12 cellular contexts compared by ENCODE assay signal in genomic region chr4:155529197-155529596, GRCh38.
DNase-seq lines count a peak whose midpoint lies in the region; ATAC-seq, FAIRE-seq and TF ChIP-seq lines count a peak whose summit lies in the region.
"Had no signal": no experiment of that assay in that cellular context is flagged by ENCODE, and none has a peak within 500 bp of the region (broad histone marks: within the 10 kb centered on the region; RNA-seq: fewer than 3 reads in every experiment).

No MANE protein-coding gene starts in this region.

- no peak for FAIRE-seq in RCC 7860 (lab: Jason Lieb, UNC)
- FAIRE-seq: K562 had no signal

- peak; percentile 62 for TF ChIP-seq CTCF in C4-2B (conservative IDR thresholded peaks at IDR 0.05)
- no peak for TF ChIP-seq CTCF in coronary artery (IDR thresholded peaks at IDR 0.05)

- ATAC-seq in GM18861 (IDR thresholded peaks at IDR 0.05; ENCODE audit: unreplicated experiment), result peak; percentile 49
- ATAC-seq: K562 had no signal

- no peak overlapping the region for H3K4me3 ChIP-seq in coronary artery
- H3K4me3 ChIP-seq: K562 had no signal

- DNase-seq in RCC 7860 (ENCODE audit: low spot score), result peak; percentile 6
- peak; percentile 44 for DNase-seq in iPS-NIHi7 (ENCODE audit: extremely low spot score)
- no peak for DNase-seq in activated CD8-positive, alpha-beta memory T cell treated with anti-CD3 and anti-CD28 coated beads for 24 hours
- DNase-seq in HCEC 1CT, result no peak
- DNase-seq in activated gamma-delta T cell (lab: John Stamatoyannopoulos, UW), result no peak
- no peak for DNase-seq in coronary artery (ENCODE audit: low spot score)
- DNase-seq: effector CD8-positive, alpha-beta T cell; GF-D8; SHP77 treated with DMSO at 0.1 percent for 48 hours had no signal

- H3K27ac ChIP-seq in C4-2B (no peak overlapping the region), coronary artery (no peak overlapping the region)

Comparison
In these comparisons a context has a peak if more than half of its experiments do, and no peak if none do; other contexts are left out.
1. DNase-seq: peak in RCC 7860 (single experiment) and iPS-NIHi7 (single experiment); none in activated CD8-positive, alpha-beta memory T cell treated with anti-CD3 and anti-CD28 coated beads for 24 hours (single experiment), HCEC 1CT (single experiment), activated gamma-delta T cell (single experiment) and coronary artery (single experiment).